In the genomic region with DNA sequence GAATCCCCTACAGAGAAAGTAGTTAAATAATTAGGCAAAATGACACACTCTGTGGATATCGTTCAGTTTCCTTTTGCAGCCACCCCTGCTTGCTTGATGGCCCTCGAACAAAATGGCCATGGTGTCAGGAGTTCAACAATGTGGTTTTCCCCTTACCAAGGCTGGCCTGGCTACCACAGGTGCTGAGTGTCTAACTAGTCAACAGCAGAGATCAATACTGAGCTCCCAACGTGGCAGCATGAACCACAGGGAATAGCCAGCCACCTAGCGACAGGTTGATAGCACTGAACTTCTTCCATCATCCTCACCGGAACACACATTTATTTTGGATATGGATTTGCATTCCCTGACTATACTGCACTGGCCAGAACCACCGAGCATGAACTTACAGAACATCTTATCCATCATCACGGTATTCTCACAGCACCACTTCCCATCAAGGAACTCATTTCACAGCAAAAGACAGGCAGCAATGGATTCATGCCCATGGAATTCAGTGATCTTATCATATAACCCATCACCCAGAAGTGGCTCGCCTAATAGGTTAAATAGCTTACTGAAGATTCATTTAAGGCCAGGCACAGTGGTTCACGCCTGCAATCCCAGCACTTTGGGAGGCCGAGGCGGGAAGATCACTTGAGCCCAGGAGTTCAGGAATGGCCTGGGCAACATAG, we compare ENCODE assay signal across 12 cellular contexts. TPM values are rescaled to one million over a fixed set of nuclear protein-coding genes. Genes with fewer than 3 reads are reported as not detected.
DNase-seq lines count a peak whose midpoint lies in the region; ATAC-seq and TF ChIP-seq lines count a peak whose summit lies in the region.
"Had no signal": no experiment of that assay in that cellular context is flagged by ENCODE, and none has a peak within 500 bp of the region (broad histone marks: within the 10 kb centered on the region; RNA-seq: fewer than 3 reads in every experiment).

No MANE protein-coding gene starts in this region.

- peak in 1 of 2 donors; percentile 17 for TF ChIP-seq CTCF in fibroblast of lung (conservative IDR thresholded peaks at IDR 0.05 in 1 of 2, IDR thresholded peaks at IDR 0.05 in 1 of 2; ENCODE audit: low read depth in 1 of 2, low read length in 2 of 2)

- H3K27ac ChIP-seq in fibroblast of lung (ENCODE audit: insufficient read depth, low read length): no peak overlapping the region
- H3K27ac ChIP-seq: ovary had no signal

- H3K36me3 Mint-ChIP-seq in activated T-cell treated with anti-CD3 and anti-CD28 coated beads, Interleukin-2, amount 50 U/mL, for 24 hours (ENCODE audit: low read depth): no peaks in the 10 kb centered on the region
- H3K36me3 Mint-ChIP-seq in activated T-cell treated with anti-CD3 and anti-CD28 coated beads, Interleukin-2, amount 50 U/mL, for 4 hours (ENCODE audit: insufficient read depth): no peaks in the 10 kb centered on the region
- no peaks in the 10 kb centered on the region for H3K36me3 Mint-ChIP-seq in activated CD8-positive, alpha-beta T cell treated with anti-CD3 and anti-CD28 coated beads, Interleukin-2, amount 10 ng/mL, durations not matched to agents 7 days and 5 days (ENCODE audit: low read depth)

- CTCF ChIA-PET in activated CD8-positive, alpha-beta T cell treated with anti-CD3 and anti-CD28 coated beads, Interleukin-2, amount 10 ng/mL, durations not matched to agents 7 days and 5 days (lab: Charles Lee): no interaction called here

- no peak overlapping the region for H3K4me3 Mint-ChIP-seq in activated T-cell treated with anti-CD3 and anti-CD28 coated beads, Interleukin-2, amount 50 U/mL, for 24 hours
- no peak overlapping the region for H3K4me3 Mint-ChIP-seq in activated T-cell treated with anti-CD3 and anti-CD28 coated beads, Interleukin-2, amount 50 U/mL, for 4 hours
- no peak overlapping the region for H3K4me3 Mint-ChIP-seq in activated CD8-positive, alpha-beta T cell treated with anti-CD3 and anti-CD28 coated beads, Interleukin-2, amount 10 ng/mL, durations not matched to agents 7 days and 5 days

- no peaks in the 10 kb centered on the region for H3K36me3 ChIP-seq in fibroblast of lung (ENCODE audit: control insufficient read depth, insufficient read depth, low read length)
- H3K36me3 ChIP-seq: ovary had no signal

- no peaks in the 10 kb centered on the region for H3K9me3 Mint-ChIP-seq in activated T-cell treated with anti-CD3 and anti-CD28 coated beads, Interleukin-2, amount 50 U/mL, for 24 hours
- no peaks in the 10 kb centered on the region for H3K9me3 Mint-ChIP-seq in activated T-cell treated with anti-CD3 and anti-CD28 coated beads, Interleukin-2, amount 50 U/mL, for 4 hours
- H3K9me3 Mint-ChIP-seq in activated CD8-positive, alpha-beta T cell treated with anti-CD3 and anti-CD28 coated beads, Interleukin-2, amount 10 ng/mL, durations not matched to agents 7 days and 5 days (ENCODE audit: insufficient read depth): no peaks in the 10 kb centered on the region

- no peaks in the 10 kb centered on the region for H4K20me1 ChIP-seq in fibroblast of lung (ENCODE audit: control insufficient read depth, extremely low read depth, insufficient read depth, low read length)

- no peak overlapping the region for H3K4me2 ChIP-seq in fibroblast of lung (ENCODE audit: extremely low read depth, insufficient read depth, low read length)

- peaks cover 84% of the 10 kb centered on the region for H3K4me1 Mint-ChIP-seq in activated T-cell treated with anti-CD3 and anti-CD28 coated beads, Interleukin-2, amount 50 U/mL, for 24 hours (ENCODE audit: low read depth)
- H3K4me1 Mint-ChIP-seq in activated T-cell treated with anti-CD3 and anti-CD28 coated beads, Interleukin-2, amount 50 U/mL, for 4 hours (ENCODE audit: low read depth): peaks cover 76% of the 10 kb centered on the region
- H3K4me1 Mint-ChIP-seq in activated CD8-positive, alpha-beta T cell treated with anti-CD3 and anti-CD28 coated beads, Interleukin-2, amount 10 ng/mL, durations not matched to agents 7 days and 5 days (ENCODE audit: low read depth): peaks cover 27% of the 10 kb centered on the region

- H3K27me3 Mint-ChIP-seq in activated T-cell treated with anti-CD3 and anti-CD28 coated beads, Interleukin-2, amount 50 U/mL, for 24 hours: no peaks in the 10 kb centered on the region
- no peaks in the 10 kb centered on the region for H3K27me3 Mint-ChIP-seq in activated T-cell treated with anti-CD3 and anti-CD28 coated beads, Interleukin-2, amount 50 U/mL, for 4 hours (ENCODE audit: low read depth)
- H3K27me3 Mint-ChIP-seq in activated CD8-positive, alpha-beta T cell treated with anti-CD3 and anti-CD28 coated beads, Interleukin-2, amount 10 ng/mL, durations not matched to agents 7 days and 5 days (ENCODE audit: low read depth): peaks cover 2% of the 10 kb centered on the region

- H3K27ac Mint-ChIP-seq in activated T-cell treated with anti-CD3 and anti-CD28 coated beads, Interleukin-2, amount 50 U/mL, for 24 hours: peak overlapping the region; percentile 70
- no peak overlapping the region for H3K27ac Mint-ChIP-seq in activated CD8-positive, alpha-beta T cell treated with anti-CD3 and anti-CD28 coated beads, Interleukin-2, amount 10 ng/mL, durations not matched to agents 7 days and 5 days

- H3K4me3 ChIP-seq in fibroblast of lung (replicated peaks in 1 of 4; ENCODE audit: control extremely low read depth in 1 of 4, insufficient read depth in 1 of 4, low read depth in 3 of 4, low read length in 4 of 4) (no peak overlapping the region), skeletal muscle cell (ENCODE audit: low read depth, low read length) (no peak overlapping the region)
- H3K4me3 ChIP-seq: ovary had no signal

- no peaks in the 10 kb centered on the region for H3K27me3 ChIP-seq in fibroblast of lung (ENCODE audit: control insufficient read depth, insufficient read depth, low read length)
- H3K27me3 ChIP-seq: ovary had no signal

- no peak for DNase-seq in activated T-cell treated with anti-CD3 and anti-CD28 coated beads, Interleukin-2, amount 50 U/mL, for 24 hours
- no peak for DNase-seq in activated T-cell treated with anti-CD3 and anti-CD28 coated beads, Interleukin-2, amount 50 U/mL, for 4 hours
- DNase-seq in NCI-H82 (lab: John Stamatoyannopoulos, UW) (peak; percentile 26), fibroblast of lung (ENCODE audit: low read depth in 2 of 2) (peak; percentile 41 to 86), skeletal muscle cell (ENCODE audit: low read depth) (peak; percentile 50), GF-D8 (lab: John Stamatoyannopoulos, UW) (no peak)
- DNase-seq in activated CD8-positive, alpha-beta T cell treated with anti-CD3 and anti-CD28 coated beads, Interleukin-2, amount 10 ng/mL, durations not matched to agents 7 days and 5 days: no peak
- DNase-seq in activated CD4-positive, alpha-beta T cell treated with anti-CD3 and anti-CD28 coated beads, Interleukin-2, amount 50 U/mL, for 4 hours: no peak
- DNase-seq: amniotic stem cell, NCI-H1436, ovary had no signal

- no peaks in the 10 kb centered on the region for H3K4me1 ChIP-seq in fibroblast of lung (ENCODE audit: control insufficient read depth, extremely low read depth, insufficient read depth, low read length)

- no peaks in the 10 kb centered on the region for H3K79me2 ChIP-seq in fibroblast of lung (ENCODE audit: control insufficient read depth, insufficient read depth, low read length)

- no peak overlapping the region for H2AFZ ChIP-seq in fibroblast of lung (ENCODE audit: low read length)

- no peak for ATAC-seq in activated T-cell treated with anti-CD3 and anti-CD28 coated beads, Interleukin-2, amount 50 U/mL, for 4 hours
- no peak for ATAC-seq in activated CD8-positive, alpha-beta T cell treated with anti-CD3 and anti-CD28 coated beads, Interleukin-2, amount 10 ng/mL, durations not matched to agents 7 days and 5 days

- H3K9ac ChIP-seq in fibroblast of lung (ENCODE audit: insufficient read depth, low read length): no peak overlapping the region

- H3K9me3 ChIP-seq in fibroblast of lung (ENCODE audit: control insufficient read depth, insufficient read depth, low read depth, low read length): no peaks in the 10 kb centered on the region
- H3K9me3 ChIP-seq: ovary had no signal

- POLR2A ChIA-PET in activated CD8-positive, alpha-beta T cell treated with anti-CD3 and anti-CD28 coated beads, Interleukin-2, amount 10 ng/mL, durations not matched to agents 7 days and 5 days (lab: Charles Lee): no interaction called here

RNA-seq across cellular contexts. Expression of gene C10orf67, which starts 6.3 kb away (rescaled TPM):
- 1 to 10 TPM in 1 of 3 donors, under 1 TPM in 2; 0.42 to 1.1 (median 0.73) TPM for total RNA-seq in activated T-cell treated with anti-CD3 and anti-CD28 coated beads, Interleukin-2, amount 50 U/mL, for 4 hours
- total RNA-seq in fibroblast of lung: under 0.01 TPM in 2 replicates
- 0.09 and 0.16 TPM in 2 replicates for polyA plus RNA-seq in fibroblast of lung
- not detected in 2 replicates for polyA plus RNA-seq in fibroblast of lung (2012)
- not detected in 2 replicates for polyA minus RNA-seq in fibroblast of lung (ENCODE audit: low replicate concordance)
- total RNA-seq in activated CD8-positive, alpha-beta T cell treated with anti-CD3 and anti-CD28 coated beads, Interleukin-2, amount 10 ng/mL, durations not matched to agents 7 days and 5 days: not detected
- total RNA-seq: endothelial cell of umbilical vein had no signal
- polyA plus RNA-seq: endothelial cell of umbilical vein had no signal

Comparison
In these comparisons a context has a peak if more than half of its experiments do, and no peak if none do; other contexts are left out.
1. DNase-seq: peak in NCI-H82 (single experiment), fibroblast of lung (2 of 2) and skeletal muscle cell (single experiment); none in activated T-cell treated with anti-CD3 and anti-CD28 coated beads, Interleukin-2, amount 50 U/mL, for 24 hours (single experiment), activated T-cell treated with anti-CD3 and anti-CD28 coated beads, Interleukin-2, amount 50 U/mL, for 4 hours (single experiment), activated CD8-positive, alpha-beta T cell treated with anti-CD3 and anti-CD28 coated beads, Interleukin-2, amount 10 ng/mL, durations not matched to agents 7 days and 5 days (single experiment), GF-D8 (single experiment) and activated CD4-positive, alpha-beta T cell treated with anti-CD3 and anti-CD28 coated beads, Interleukin-2, amount 50 U/mL, for 4 hours (0 of 2).